In the genomic region with DNA sequence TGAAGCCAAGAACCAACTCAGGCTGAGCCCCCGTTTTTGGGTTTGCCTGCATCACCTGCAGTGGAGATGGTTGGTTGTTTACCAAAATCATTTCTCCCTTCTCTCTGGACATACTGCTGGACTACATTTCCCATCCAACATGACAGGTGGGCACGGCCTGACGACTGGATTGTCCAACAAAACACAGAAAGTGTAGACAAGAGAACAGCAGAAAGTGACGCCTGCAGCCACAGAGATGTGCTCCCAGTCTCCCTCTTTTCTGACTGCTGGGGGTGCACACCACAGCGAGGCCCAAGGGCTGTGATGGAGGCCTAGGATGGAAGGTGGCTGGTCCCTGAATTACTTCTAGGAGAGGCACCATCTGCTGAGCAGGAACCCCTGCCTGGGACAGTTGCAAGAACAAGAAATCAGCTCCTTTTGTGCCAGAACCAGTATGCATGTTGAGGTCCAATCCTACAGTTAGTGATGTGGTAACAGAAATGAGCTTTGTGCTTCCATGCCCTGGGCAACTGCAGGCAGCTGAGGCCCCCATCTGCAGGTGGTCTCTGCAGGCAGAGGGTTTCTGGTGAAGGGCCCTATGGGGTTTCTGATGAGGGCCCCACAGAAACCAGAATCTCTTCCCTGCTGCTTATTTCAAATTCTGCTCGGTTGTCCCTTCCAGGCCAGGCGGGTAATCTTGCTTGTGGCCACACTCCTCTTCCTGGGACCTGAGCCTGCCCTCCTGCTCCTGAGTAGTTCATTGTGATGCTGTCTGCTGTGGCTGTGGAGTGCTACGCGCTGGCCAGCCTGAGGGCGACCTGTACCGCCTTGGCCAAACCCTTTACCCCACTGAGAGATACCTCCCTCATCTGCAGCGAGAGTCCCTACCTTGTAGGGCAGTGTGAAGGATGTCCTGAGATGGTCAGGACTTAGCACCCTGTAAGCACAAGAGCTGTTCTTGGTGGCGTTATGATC, we compare ENCODE assay signal across 20 cellular contexts.
"Had no signal": no experiment of that assay in that cellular context is flagged by ENCODE, and none has a peak within 500 bp of the region (broad histone marks: within the 10 kb centered on the region; RNA-seq: fewer than 3 reads in every experiment).

No MANE protein-coding gene starts in this region.

- H3K9me3 Mint-ChIP-seq: activated B cell treated with CpG ODN at 0.5 μM for 24 hours; activated CD4-positive, alpha-beta memory T cell treated with anti-CD3 and anti-CD28 coated beads, Interleukin-2, amount 10 ng/mL, durations not matched to agents 7 days and 5 days; activated naive CD4-positive, alpha-beta T cell treated with anti-CD3 and anti-CD28 coated beads, Interleukin-2, amount 10 ng/mL, durations not matched to agents 7 days and 5 days; activated T-cell treated with anti-CD3 and anti-CD28 coated beads, Interleukin-2, amount 50 U/mL, for 24 hours; natural killer cell; T-cell; type B pancreatic cell had no signal

- H3K9me3 ChIP-seq: heart right ventricle, prostate gland, stomach, testis had no signal

- H3K36me3 ChIP-seq: heart right ventricle, prostate gland, stomach had no signal

- H3K4me3 Mint-ChIP-seq: activated B cell treated with CpG ODN at 0.5 μM for 24 hours; activated CD4-positive, alpha-beta memory T cell treated with anti-CD3 and anti-CD28 coated beads, Interleukin-2, amount 10 ng/mL, durations not matched to agents 7 days and 5 days; activated naive CD4-positive, alpha-beta T cell treated with anti-CD3 and anti-CD28 coated beads, Interleukin-2, amount 10 ng/mL, durations not matched to agents 7 days and 5 days; activated T-cell treated with anti-CD3 and anti-CD28 coated beads, Interleukin-2, amount 50 U/mL, for 24 hours; natural killer cell; T-cell; type B pancreatic cell had no signal

- H3K36me3 Mint-ChIP-seq: activated naive CD4-positive, alpha-beta T cell treated with anti-CD3 and anti-CD28 coated beads, Interleukin-2, amount 10 ng/mL, durations not matched to agents 7 days and 5 days; natural killer cell; T-cell; type B pancreatic cell had no signal

- H3K4me1 Mint-ChIP-seq: activated B cell treated with CpG ODN at 0.5 μM for 24 hours; activated CD4-positive, alpha-beta memory T cell treated with anti-CD3 and anti-CD28 coated beads, Interleukin-2, amount 10 ng/mL, durations not matched to agents 7 days and 5 days; activated naive CD4-positive, alpha-beta T cell treated with anti-CD3 and anti-CD28 coated beads, Interleukin-2, amount 10 ng/mL, durations not matched to agents 7 days and 5 days had no signal

- H3K27me3 Mint-ChIP-seq: activated CD4-positive, alpha-beta memory T cell treated with anti-CD3 and anti-CD28 coated beads, Interleukin-2, amount 10 ng/mL, durations not matched to agents 7 days and 5 days; activated naive CD4-positive, alpha-beta T cell treated with anti-CD3 and anti-CD28 coated beads, Interleukin-2, amount 10 ng/mL, durations not matched to agents 7 days and 5 days had no signal

- DNase-seq: activated B cell treated with CpG ODN at 0.5 μM for 24 hours; activated CD4-positive, alpha-beta memory T cell treated with anti-CD3 and anti-CD28 coated beads, Interleukin-2, amount 10 ng/mL, durations not matched to agents 7 days and 5 days; activated CD4-positive, alpha-beta T cell treated with anti-CD3 and anti-CD28 coated beads for 48 hours; activated naive CD4-positive, alpha-beta T cell treated with anti-CD3 and anti-CD28 coated beads, Interleukin-2, amount 10 ng/mL, durations not matched to agents 7 days and 5 days; activated T-cell treated with anti-CD3 and anti-CD28 coated beads, Interleukin-2, amount 50 U/mL, for 24 hours; aorta; effector CD4-positive, alpha-beta T cell; heart right ventricle; mesendoderm; natural killer cell; right cardiac atrium; stimulated activated CD4-positive, alpha-beta T cell treated with anti-CD3 and anti-CD28 coated beads, Interleukin-15, amount 100 ng/mL, for 24 hours; stimulated activated CD4-positive, alpha-beta T cell treated with anti-CD3 and anti-CD28 coated beads, Interleukin-2, amount 100 ng/mL, for 48 hours; stomach; T-cell; testis had no signal

- H3K27ac Mint-ChIP-seq: activated B cell treated with CpG ODN at 0.5 μM for 24 hours; activated CD4-positive, alpha-beta memory T cell treated with anti-CD3 and anti-CD28 coated beads, Interleukin-2, amount 10 ng/mL, durations not matched to agents 7 days and 5 days; activated naive CD4-positive, alpha-beta T cell treated with anti-CD3 and anti-CD28 coated beads, Interleukin-2, amount 10 ng/mL, durations not matched to agents 7 days and 5 days; activated T-cell treated with anti-CD3 and anti-CD28 coated beads, Interleukin-2, amount 50 U/mL, for 24 hours; T-cell; type B pancreatic cell had no signal

- H3K27ac ChIP-seq: testis had no signal

- ATAC-seq: heart right ventricle, right cardiac atrium, SK-N-SH treated with all-trans-retinoic acid at 6 μM for 48 hours, T-cell had no signal

- H3K4me3 ChIP-seq: heart right ventricle, prostate gland, skin epidermis, stomach, testis had no signal

- H3K27me3 ChIP-seq: testis had no signal

- H3K4me1 ChIP-seq: testis had no signal
